16 cellular contexts compared by ENCODE assay signal in the genomic region with DNA sequence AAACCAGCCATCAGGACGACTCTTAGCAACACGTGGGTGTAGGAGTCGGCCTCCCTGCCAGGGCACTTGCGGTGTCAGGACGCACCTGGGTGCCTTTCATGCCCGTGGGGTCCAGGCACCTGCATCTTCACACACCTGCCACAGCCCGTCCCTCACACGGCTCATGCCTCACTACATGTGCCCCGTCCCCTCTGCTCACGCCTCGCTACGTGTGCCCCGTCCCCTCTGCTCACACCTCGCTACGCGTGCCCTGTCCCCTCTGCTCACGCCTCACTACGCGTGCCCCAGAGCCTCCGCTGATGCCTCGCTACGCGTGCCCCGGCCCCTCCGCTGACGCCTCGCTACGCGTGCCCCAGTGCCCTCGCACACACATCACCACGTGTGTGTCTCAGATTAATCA. TPM values are rescaled to one million over a fixed set of nuclear protein-coding genes. Genes with fewer than 3 reads are reported as not detected.
"Had no signal": no experiment of that assay in that cellular context is flagged by ENCODE, and none has a peak within 500 bp of the region (broad histone marks: within the 10 kb centered on the region; RNA-seq: fewer than 3 reads in every experiment).

No MANE protein-coding gene starts in this region.

- H3K4me1 Mint-ChIP-seq: memory B cell had no signal

- H3K27me3 Mint-ChIP-seq: activated naive CD8-positive, alpha-beta T cell; stimulated activated naive CD8-positive, alpha-beta T cell treated with anti-CD3 and anti-CD28 coated beads, Interleukin-15, Interleukin-2, amounts not matched to agents 100 ng/mL and 50 ng/mL, for 24 hours had no signal

- H3K27ac ChIP-seq: cardiac muscle cell had no signal

- DNase-seq: activated CD4-positive, alpha-beta T cell treated with anti-CD3 and anti-CD28 coated beads, Interleukin-2, amount 50 U/mL, for 48 hours; activated CD4-positive, CD25-positive, alpha-beta regulatory T cell treated with anti-CD3 and anti-CD28 coated beads, Interleukin-2, amount 50 U/mL, for 72 hours; hypothalamus; islet precursor cell; stimulated activated CD8-positive, alpha-beta memory T cell treated with anti-CD3 and anti-CD28 coated beads, Interleukin-4, amount 100 ng/mL, for 48 hours had no signal

- H3K36me3 ChIP-seq: cardiac muscle cell had no signal

- H3K9me3 Mint-ChIP-seq: memory B cell; stimulated activated naive CD8-positive, alpha-beta T cell treated with anti-CD3 and anti-CD28 coated beads, Interleukin-15, Interleukin-2, amounts not matched to agents 100 ng/mL and 50 ng/mL, for 24 hours; T-helper 1 cell treated with Interleukin-12 subunit alpha and Interleukin-12 subunit beta and Interleukin-4 antibody, amounts not matched to agents 30 μg/mL and 1 μg/mL, for 36 hours; type B pancreatic cell had no signal

- H3K27ac Mint-ChIP-seq: activated naive CD8-positive, alpha-beta T cell; memory B cell; stimulated activated naive CD8-positive, alpha-beta T cell treated with anti-CD3 and anti-CD28 coated beads, Interleukin-15, Interleukin-2, amounts not matched to agents 100 ng/mL and 50 ng/mL, for 24 hours; T-helper 1 cell treated with Interleukin-12 subunit alpha and Interleukin-12 subunit beta and Interleukin-4 antibody, amounts not matched to agents 30 μg/mL and 1 μg/mL, for 36 hours; type B pancreatic cell had no signal

- H3K4me3 Mint-ChIP-seq: activated naive CD8-positive, alpha-beta T cell; memory B cell; stimulated activated naive CD8-positive, alpha-beta T cell treated with anti-CD3 and anti-CD28 coated beads, Interleukin-15, Interleukin-2, amounts not matched to agents 100 ng/mL and 50 ng/mL, for 24 hours; T-helper 1 cell treated with Interleukin-12 subunit alpha and Interleukin-12 subunit beta and Interleukin-4 antibody, amounts not matched to agents 30 μg/mL and 1 μg/mL, for 36 hours; type B pancreatic cell had no signal

- ATAC-seq: left lobe of liver had no signal

- H3K4me3 ChIP-seq: cardiac muscle cell had no signal

RNA-seq across cellular contexts. Expression of gene F7, which starts 58.0 kb away (rescaled TPM):
- total RNA-seq: dermis microvascular lymphatic vessel endothelial cell, fibroblast of villous mesenchyme, glomerular endothelial cell, pulmonary artery endothelial cell had no signal
